ENCODE assay signal across 1 cellular context in the genomic region with DNA sequence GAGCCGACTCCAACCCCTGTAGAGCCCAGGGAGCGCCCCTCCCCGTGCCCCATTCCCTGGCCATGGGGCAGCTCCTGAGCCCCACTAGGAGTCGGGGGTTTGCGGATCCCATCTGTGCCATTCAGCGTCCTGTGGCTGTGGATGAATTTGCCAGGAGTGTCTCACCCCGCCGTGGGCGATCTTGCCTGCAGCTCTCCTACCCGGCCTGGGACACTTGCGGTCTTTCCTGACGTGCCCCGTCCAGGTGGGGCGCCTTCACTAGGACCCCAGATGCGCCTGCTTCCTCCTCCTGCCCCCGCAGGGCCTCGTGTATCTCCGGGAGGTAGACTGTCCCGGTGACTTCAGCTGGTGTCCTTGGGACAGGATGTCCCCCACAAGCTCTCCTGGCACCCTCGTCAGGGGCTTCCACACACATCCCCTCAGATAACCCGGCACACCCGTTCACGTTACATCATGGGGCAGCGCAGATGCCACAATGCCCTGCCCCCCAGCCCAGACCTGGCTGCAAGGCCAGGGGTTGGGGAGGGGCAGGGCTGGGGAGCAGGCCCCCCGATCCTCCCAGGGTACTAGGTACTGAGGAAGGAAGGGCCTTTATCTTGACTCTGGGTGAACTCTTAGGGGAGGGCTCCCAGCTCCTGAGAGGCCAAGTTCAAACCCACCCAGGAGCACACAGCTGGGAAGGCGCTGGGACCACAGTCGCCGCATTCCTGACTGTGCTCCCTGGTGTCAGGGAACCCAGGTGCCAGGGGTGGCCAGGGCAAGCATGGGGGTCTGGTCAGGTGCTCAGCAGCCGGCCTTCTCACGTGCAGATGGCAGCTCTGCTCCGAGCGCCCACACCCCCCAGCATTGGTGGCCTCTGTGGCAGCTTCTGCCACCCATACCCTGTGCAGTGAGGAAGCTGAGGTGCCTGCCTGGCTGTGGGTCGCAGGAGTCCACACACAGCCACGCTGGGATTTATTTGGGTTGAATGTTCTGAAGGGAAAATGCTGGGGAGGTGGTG.
TF ChIP-seq lines count a peak whose summit lies in the region.

No MANE protein-coding gene starts in this region.

TF ChIP-seq in H1, 55 proteins besides CTCF, POLR2A, EP300 and RAD21 (continued from another document):
- no peak for TF ChIP-seq RFX5 (IDR thresholded peaks at IDR 0.05; ENCODE audit: borderline replicate concordance, low read depth, low read length)
- no peak for TF ChIP-seq SP2 (IDR thresholded peaks at IDR 0.05; ENCODE audit: low read length)
- no peak for TF ChIP-seq TAF7 (optimal IDR thresholded peaks at IDR 0.05; ENCODE audit: borderline replicate concordance, low read depth, low read length)
- TF ChIP-seq BRCA1 (IDR thresholded peaks at IDR 0.05; ENCODE audit: low read depth, low read length), result no peak
- TF ChIP-seq, protein P1, sequence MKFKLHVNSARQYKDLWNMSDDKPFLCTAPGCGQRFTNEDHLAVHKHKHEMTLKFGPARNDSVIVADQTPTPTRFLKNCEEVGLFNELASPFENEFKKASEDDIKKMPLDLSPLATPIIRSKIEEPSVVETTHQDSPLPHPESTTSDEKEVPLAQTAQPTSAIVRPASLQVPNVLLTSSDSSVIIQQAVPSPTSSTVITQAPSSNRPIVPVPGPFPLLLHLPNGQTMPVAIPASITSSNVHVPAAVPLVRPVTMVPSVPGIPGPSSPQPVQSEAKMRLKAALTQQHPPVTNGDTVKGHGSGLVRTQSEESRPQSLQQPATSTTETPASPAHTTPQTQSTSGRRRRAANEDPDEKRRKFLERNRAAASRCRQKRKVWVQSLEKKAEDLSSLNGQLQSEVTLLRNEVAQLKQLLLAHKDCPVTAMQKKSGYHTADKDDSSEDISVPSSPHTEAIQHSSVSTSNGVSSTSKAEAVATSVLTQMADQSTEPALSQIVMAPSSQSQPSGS (IDR thresholded peaks at IDR 0.05; ENCODE audit: low read length), result no peak
- no peak for TF ChIP-seq CHD1 (IDR thresholded peaks at IDR 0.05; ENCODE audit: low read depth, low read length)
- TF ChIP-seq NRF1 (IDR thresholded peaks at IDR 0.05; ENCODE audit: low read depth, low read length), result no peak
- TF ChIP-seq GABPA (IDR thresholded peaks at IDR 0.05; ENCODE audit: borderline replicate concordance, insufficient read depth, low read length), result no peak
- no peak for TF ChIP-seq CEBPB (IDR thresholded peaks at IDR 0.05; ENCODE audit: low read depth, low read length)
- TF ChIP-seq JUND (IDR thresholded peaks at IDR 0.05; ENCODE audit: low read length), result no peak
- no peak for TF ChIP-seq RBBP5 (IDR thresholded peaks at IDR 0.05; ENCODE audit: borderline replicate concordance, low read depth, low read length)
- TF ChIP-seq POU5F1 (IDR thresholded peaks at IDR 0.05; ENCODE audit: low read depth, low read length), result no peak
